In the genomic region with DNA sequence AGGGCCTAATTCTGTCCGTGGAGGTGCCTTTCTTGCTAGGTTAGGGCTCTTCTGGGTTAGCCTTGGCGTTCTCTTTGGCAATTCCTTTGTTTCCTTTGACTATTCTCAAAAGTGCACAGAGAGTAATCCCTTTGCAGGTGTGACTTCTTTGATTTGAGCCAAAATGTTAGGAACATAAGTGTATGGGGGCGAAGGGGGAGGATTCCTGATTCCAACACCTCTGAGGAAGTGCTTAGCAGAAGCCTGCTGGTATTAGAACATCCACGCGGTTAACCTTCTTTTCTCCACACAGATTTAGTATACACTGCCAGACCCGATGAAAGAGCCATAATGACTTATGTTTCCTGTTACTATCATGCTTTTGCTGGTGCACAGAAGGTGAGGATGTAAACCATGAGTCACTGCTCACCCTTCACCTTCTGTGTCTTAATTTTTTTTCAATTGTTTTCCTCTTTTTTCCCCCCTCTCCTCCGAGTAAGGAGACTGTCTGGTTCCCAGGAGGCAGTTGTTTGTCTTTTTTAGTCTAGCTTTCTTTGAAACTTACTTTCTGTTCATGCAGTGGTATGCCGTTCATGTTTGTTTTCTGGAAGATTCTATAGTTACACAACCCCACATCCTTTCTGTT, we compare ENCODE assay signal across 20 cellular contexts. TPM values are rescaled to one million over a fixed set of nuclear protein-coding genes. Genes with fewer than 3 reads are reported as not detected.
DNase-seq lines count a peak whose midpoint lies in the region; ATAC-seq and TF ChIP-seq lines count a peak whose summit lies in the region.
"Had no signal": no experiment of that assay in that cellular context is flagged by ENCODE, and none has a peak within 500 bp of the region (broad histone marks: within the 10 kb centered on the region; RNA-seq: fewer than 3 reads in every experiment).

No MANE protein-coding gene starts in this region.

- H3K36me3 Mint-ChIP-seq in HFFc6 (ENCODE audit: low read depth): no peaks in the 10 kb centered on the region
- H3K36me3 Mint-ChIP-seq: IgD-negative memory B cell had no signal

- H3K4me3 ChIP-seq in GM12865 (ENCODE audit: low read depth, low read length): no peak overlapping the region
- H3K4me3 ChIP-seq in cardiac fibroblast (replicated peaks in 1 of 2; ENCODE audit: low read depth in 2 of 2, low read length in 2 of 2): no peak overlapping the region
- H3K4me3 ChIP-seq in transverse colon: no peak overlapping the region
- H3K4me3 ChIP-seq: gastroesophageal sphincter, upper lobe of right lung had no signal

- H3K4me1 Mint-ChIP-seq in HFFc6 (ENCODE audit: low read depth): no peaks in the 10 kb centered on the region; the same call in 1 of the 2 replicates

- peak; percentile 10 for DNase-seq in GM12865 (ENCODE audit: low read depth)
- DNase-seq in cardiac fibroblast (ENCODE audit: low read depth in 2 of 2): peak; percentile 13 to 37
- peak; percentile 34 for DNase-seq in iris pigment epithelial cell (ENCODE audit: low read depth)
- DNase-seq in transverse colon: no peak
- no peak for DNase-seq in HFFc6
- DNase-seq in activated T-cell treated with anti-CD3 and anti-CD28 coated beads, Interleukin-2, amount 50 U/mL, for 48 hours: no peak
- DNase-seq: activated CD4-positive, alpha-beta T cell treated with anti-CD3 and anti-CD28 coated beads for 4 hours; DMS79 treated with DMSO at 0.1 percent for 48 hours; islet precursor cell; NCI-H1105 treated with DMSO at 0.1 percent for 48 hours; NCI-H446 treated with DMSO at 0.1 percent for 48 hours; T-helper 17 cell; upper lobe of right lung had no signal

- no peaks in the 10 kb centered on the region; the same call in 1 of the 2 replicates for H3K9me3 Mint-ChIP-seq in HFFc6
- H3K9me3 Mint-ChIP-seq: activated T-helper 1 cell treated with anti-CD3 and anti-CD28 coated beads, Interleukin-12 subunit alpha, Interleukin-12 subunit beta, Interleukin-2, Interleukin-4 antibody, amounts not matched to agents 30 ng/mL and 10 ng/mL and 1 ng/mL, durations not matched to agents 14 hours and 24 hours and 36 hours; IgD-negative memory B cell had no signal

- no peak overlapping the region for H3K4me3 Mint-ChIP-seq in HFFc6
- H3K4me3 Mint-ChIP-seq: activated T-helper 1 cell treated with anti-CD3 and anti-CD28 coated beads, Interleukin-12 subunit alpha, Interleukin-12 subunit beta, Interleukin-2, Interleukin-4 antibody, amounts not matched to agents 30 ng/mL and 10 ng/mL and 1 ng/mL, durations not matched to agents 14 hours and 24 hours and 36 hours; B cell; T-helper 17 cell had no signal

- intact Hi-C loops in transverse colon (cut with DNase I; ENCODE audit: low total_unique reads): no loop called here

- H3K36me3 ChIP-seq in transverse colon: no peaks in the 10 kb centered on the region
- H3K36me3 ChIP-seq: upper lobe of right lung had no signal

- TF ChIP-seq POLR2A in transverse colon (IDR thresholded peaks at IDR 0.05): no peak

- H3K27ac ChIP-seq in transverse colon: no peak overlapping the region
- H3K27ac ChIP-seq: gastroesophageal sphincter, upper lobe of right lung had no signal

- ATAC-seq in HG03442 (IDR thresholded peaks at IDR 0.05; ENCODE audit: unreplicated experiment) (peak; percentile 57), HG03439 (IDR thresholded peaks at IDR 0.05; ENCODE audit: unreplicated experiment) (no peak)
- ATAC-seq: gastroesophageal sphincter, Panc1, T-helper 17 cell, upper lobe of right lung had no signal

- H3K27me3 Mint-ChIP-seq in HFFc6 (ENCODE audit: insufficient read depth): peaks cover 4% of the 10 kb centered on the region
- H3K27me3 Mint-ChIP-seq: B cell, IgD-negative memory B cell had no signal

- H3K4me1 ChIP-seq in transverse colon: no peaks in the 10 kb centered on the region
- H3K4me1 ChIP-seq: upper lobe of right lung had no signal

- in situ Hi-C loops in transverse colon (cut with MboI; ENCODE audit: low pct_ligation_motif_present in 1 of 4, low pct_unique_long_range_greater_than_20kb in 1 of 4, low sequenced_read_pairs in 3 of 4): no loop called here

- TF ChIP-seq CTCF in GM12865 (IDR thresholded peaks at IDR 0.05; ENCODE audit: insufficient read depth, low read depth, low read length, missing control alignments) (no peak), cardiac fibroblast (IDR thresholded peaks at IDR 0.05; ENCODE audit: low read depth, low read length) (no peak), transverse colon (IDR thresholded peaks at IDR 0.05) (no peak), HFFc6 (IDR thresholded peaks at IDR 0.05) (no peak)

- no peak for TF ChIP-seq EP300 in transverse colon (IDR thresholded peaks at IDR 0.05; ENCODE audit: low read depth)

- 50 to 56% methylated on average over 5 to 8 of the region's 8 CpGs for WGBS in transverse colon (ENCODE audit: low coverage in 1 of 2), 2 donors

- H3K27me3 ChIP-seq in transverse colon: no peaks in the 10 kb centered on the region
- H3K27me3 ChIP-seq: gastroesophageal sphincter, upper lobe of right lung had no signal

- no peaks in the 10 kb centered on the region for H3K9me3 ChIP-seq in transverse colon
- H3K9me3 ChIP-seq: gastroesophageal sphincter, upper lobe of right lung had no signal

- no peak overlapping the region for H3K27ac Mint-ChIP-seq in HFFc6
- H3K27ac Mint-ChIP-seq: activated T-helper 1 cell treated with anti-CD3 and anti-CD28 coated beads, Interleukin-12 subunit alpha, Interleukin-12 subunit beta, Interleukin-2, Interleukin-4 antibody, amounts not matched to agents 30 ng/mL and 10 ng/mL and 1 ng/mL, durations not matched to agents 14 hours and 24 hours and 36 hours; B cell; IgD-negative memory B cell; T-helper 17 cell had no signal

RNA-seq across cellular contexts. Expression of a gene that starts 48.0 kb away (rescaled TPM):
- total RNA-seq in transverse colon: under 1 TPM in 2 of 4 donors, not detected in 2; 0.16 to 0.55 TPM
- not detected for total RNA-seq in HFFc6 (2021; fragmentation: NEBNext Ultra II Directional; extraction: Animal tissue kit (Norgen Biotek cat#: 25700))
- total RNA-seq: T-helper 17 cell had no signal

Comparison
In these comparisons a context has a peak if more than half of its experiments do, and no peak if none do; other contexts are left out.
1. DNase-seq: peak in GM12865 (single experiment), cardiac fibroblast (2 of 2) and iris pigment epithelial cell (single experiment); none in transverse colon (single experiment), HFFc6 (single experiment) and activated T-cell treated with anti-CD3 and anti-CD28 coated beads, Interleukin-2, amount 50 U/mL, for 48 hours (0 of 2).